ENCODE assay signal across 14 cellular contexts in genomic region chr10:64174666-64175265, GRCh38.
A peak's percentile ranks its signal among the peaks of the same experiment; 100 is the strongest.
DNase-seq lines count a peak whose midpoint lies in the region; ATAC-seq lines count a peak whose summit lies in the region.
"Had no signal": no experiment of that assay in that cellular context is flagged by ENCODE, and none has a peak within 500 bp of the region (broad histone marks: within the 10 kb centered on the region; RNA-seq: fewer than 3 reads in every experiment).

No MANE protein-coding gene starts in this region.

- peak; percentile 45 for DNase-seq in NCI-H82 (lab: John Stamatoyannopoulos, UW)
- no peak for DNase-seq in NCI-H82 treated with DMSO at 0.1 percent for 48 hours (lab: John Stamatoyannopoulos, UW; ENCODE audit: unreplicated experiment)
- DNase-seq in caudate nucleus (lab: John Stamatoyannopoulos, UW) = peak in 14 of 61 donors; percentile 2 to 69 (median 12)
- peak; percentile 32 for DNase-seq in inferior parietal cortex (ENCODE audit: extremely low spot score)
- no peak for DNase-seq in germinal center (ENCODE audit: low spot score)
- no peak for DNase-seq in SKM-1 (lab: John Stamatoyannopoulos, UW; ENCODE audit: unreplicated experiment)
- DNase-seq: 8988T; ACHN; Calu3; CD4-positive, alpha-beta T cell; DMS 273 treated with DMSO at 0.1 percent for 48 hours; GOT3; H9 had no signal

- peak overlapping the region; percentile 76 for H3K27ac ChIP-seq in caudate nucleus (ENCODE audit: low read depth, low read length)

- ATAC-seq in HG02970 (IDR thresholded peaks at IDR 0.05; ENCODE audit: low FRiP score, unreplicated experiment) = no peak

Comparison
In these comparisons a context has a peak if more than half of its experiments do, and no peak if none do; other contexts are left out.
1. DNase-seq: peak in NCI-H82 (single experiment) and inferior parietal cortex (single experiment); none in NCI-H82 treated with DMSO at 0.1 percent for 48 hours (single experiment), germinal center (single experiment) and SKM-1 (single experiment).